21 cellular contexts compared by ENCODE assay signal in genomic region chr12:44589697-44590096, GRCh38.
A peak's percentile ranks its signal among the peaks of the same experiment; 100 is the strongest.
DNase-seq lines count a peak whose midpoint lies in the region; ATAC-seq and TF ChIP-seq lines count a peak whose summit lies in the region.
"Had no signal": no experiment of that assay in that cellular context is flagged by ENCODE, and none has a peak within 500 bp of the region (broad histone marks: within the 10 kb centered on the region; RNA-seq: fewer than 3 reads in every experiment).

No MANE protein-coding gene starts in this region.

- no peak overlapping the region for H3K4me3 Mint-ChIP-seq in activated naive CD4-positive, alpha-beta T cell treated with anti-CD3 and anti-CD28 coated beads for 36 hours
- no peak overlapping the region for H3K4me3 Mint-ChIP-seq in stimulated activated naive CD8-positive, alpha-beta T cell treated with anti-CD3 and anti-CD28 coated beads, Interleukin-15, amount 100 ng/mL, for 72 hours
- H3K4me3 Mint-ChIP-seq: activated CD4-positive, alpha-beta T cell treated with anti-CD3 and anti-CD28 coated beads, Interleukin-2, amount 10 ng/mL, durations not matched to agents 24 days and 14 days; activated naive CD8-positive, alpha-beta T cell treated with anti-CD3 and anti-CD28 coated beads, Interleukin-2, amount 10 ng/mL, durations not matched to agents 7 days and 5 days; CD4-positive, alpha-beta memory T cell had no signal

- peaks cover 0 to 5% of the 10 kb centered on the region in 2 donors for H3K36me3 Mint-ChIP-seq in activated naive CD4-positive, alpha-beta T cell treated with anti-CD3 and anti-CD28 coated beads, Interleukin-2, amount 50 U/mL, for 72 hours
- H3K36me3 Mint-ChIP-seq in activated naive CD4-positive, alpha-beta T cell treated with anti-CD3 and anti-CD28 coated beads for 36 hours (ENCODE audit: low read depth) = peaks cover 13% of the 10 kb centered on the region

- TF ChIP-seq CTCF in choroid plexus epithelial cell (conservative IDR thresholded peaks at IDR 0.05; ENCODE audit: low read depth, low read length) = no peak

- H3K4me1 Mint-ChIP-seq in activated naive CD4-positive, alpha-beta T cell treated with anti-CD3 and anti-CD28 coated beads for 36 hours (ENCODE audit: low read depth) = peaks cover 3% of the 10 kb centered on the region
- peaks cover 14% of the 10 kb centered on the region for H3K4me1 Mint-ChIP-seq in stimulated activated naive CD8-positive, alpha-beta T cell treated with anti-CD3 and anti-CD28 coated beads, Interleukin-15, amount 100 ng/mL, for 72 hours
- H3K4me1 Mint-ChIP-seq: activated CD4-positive, alpha-beta T cell treated with anti-CD3 and anti-CD28 coated beads, Interleukin-2, amount 10 ng/mL, durations not matched to agents 24 days and 14 days had no signal

- CTCF ChIA-PET in activated naive CD4-positive, alpha-beta T cell treated with anti-CD3 and anti-CD28 coated beads for 36 hours (lab: Charles Lee) = no interaction called here

- no peak overlapping the region for H3K4me3 ChIP-seq in choroid plexus epithelial cell (ENCODE audit: low read depth, low read length)
- H3K4me3 ChIP-seq: cardiac muscle cell, esophagus muscularis mucosa, lung, pancreas, uterus had no signal

- H3K27ac Mint-ChIP-seq in activated naive CD4-positive, alpha-beta T cell treated with anti-CD3 and anti-CD28 coated beads, Interleukin-2, amount 50 U/mL, for 72 hours = no peak overlapping the region
- no peak overlapping the region for H3K27ac Mint-ChIP-seq in activated naive CD4-positive, alpha-beta T cell treated with anti-CD3 and anti-CD28 coated beads for 36 hours
- peak overlapping the region in 1 of 2 donors; percentile 75 for H3K27ac Mint-ChIP-seq in stimulated activated naive CD8-positive, alpha-beta T cell treated with anti-CD3 and anti-CD28 coated beads, Interleukin-15, amount 100 ng/mL, for 72 hours
- H3K27ac Mint-ChIP-seq: activated CD4-positive, alpha-beta T cell treated with anti-CD3 and anti-CD28 coated beads, Interleukin-2, amount 10 ng/mL, durations not matched to agents 24 days and 14 days; activated naive CD8-positive, alpha-beta T cell treated with anti-CD3 and anti-CD28 coated beads, Interleukin-2, amount 10 ng/mL, durations not matched to agents 7 days and 5 days had no signal

- ATAC-seq in activated naive CD4-positive, alpha-beta T cell treated with anti-CD3 and anti-CD28 coated beads, Interleukin-2, amount 50 U/mL, for 72 hours = peak; percentile 50 to 71
- peak; percentile 77 for ATAC-seq in stimulated activated naive CD8-positive, alpha-beta T cell treated with anti-CD3 and anti-CD28 coated beads, Interleukin-15, amount 100 ng/mL, for 72 hours
- ATAC-seq in SK-N-SH treated with all-trans-retinoic acid at 6 μM for 48 hours (no peak), HG02852 (IDR thresholded peaks at IDR 0.05; ENCODE audit: unreplicated experiment) (no peak)
- ATAC-seq: pancreas had no signal

- no peak for DNase-seq in activated naive CD4-positive, alpha-beta T cell treated with anti-CD3 and anti-CD28 coated beads, Interleukin-2, amount 50 U/mL, for 72 hours (ENCODE audit: low spot score in 2 of 2)
- no peak for DNase-seq in activated naive CD4-positive, alpha-beta T cell treated with anti-CD3 and anti-CD28 coated beads for 36 hours
- DNase-seq in NCI-H524 treated with DMSO at 0.1 percent for 48 hours (lab: John Stamatoyannopoulos, UW) (peak; percentile 42), choroid plexus epithelial cell (ENCODE audit: low read depth) (peak; percentile 3)
- DNase-seq in stimulated activated naive CD8-positive, alpha-beta T cell treated with anti-CD3 and anti-CD28 coated beads, Interleukin-15, amount 100 ng/mL, for 72 hours = no peak
- no peak for DNase-seq in NK-92 treated with Interleukin-12 subunit alpha and Interleukin-12 subunit beta, amount 100 ng/mL, for 24 hours (lab: John Stamatoyannopoulos, UW)
- DNase-seq: activated CD4-positive, alpha-beta T cell treated with anti-CD3 and anti-CD28 coated beads, Interleukin-2, amount 10 ng/mL, durations not matched to agents 24 days and 14 days; activated naive CD8-positive, alpha-beta T cell treated with anti-CD3 and anti-CD28 coated beads, Interleukin-2, amount 10 ng/mL, durations not matched to agents 7 days and 5 days; activated T-cell treated with anti-CD3 and anti-CD28 coated beads for 4 hours; CD4-positive, alpha-beta memory T cell; HCEC 1CT; NCI-H1092 treated with DMSO at 0.1 percent for 48 hours; NCI-H2227 treated with DMSO at 0.1 percent for 48 hours; pancreas; stimulated activated CD4-positive, alpha-beta T cell treated with anti-CD3 and anti-CD28 coated beads, Interleukin-2, amount 100 ng/mL, for 24 hours; uterus had no signal

- H3K27me3 Mint-ChIP-seq in activated naive CD4-positive, alpha-beta T cell treated with anti-CD3 and anti-CD28 coated beads for 36 hours (ENCODE audit: low read depth) = no peaks in the 10 kb centered on the region
- H3K27me3 Mint-ChIP-seq in stimulated activated naive CD8-positive, alpha-beta T cell treated with anti-CD3 and anti-CD28 coated beads, Interleukin-15, amount 100 ng/mL, for 72 hours = no peaks in the 10 kb centered on the region
- H3K27me3 Mint-ChIP-seq: activated CD4-positive, alpha-beta T cell treated with anti-CD3 and anti-CD28 coated beads, Interleukin-2, amount 10 ng/mL, durations not matched to agents 24 days and 14 days; activated naive CD8-positive, alpha-beta T cell treated with anti-CD3 and anti-CD28 coated beads, Interleukin-2, amount 10 ng/mL, durations not matched to agents 7 days and 5 days; CD4-positive, alpha-beta memory T cell had no signal

- H3K9me3 Mint-ChIP-seq in activated naive CD4-positive, alpha-beta T cell treated with anti-CD3 and anti-CD28 coated beads, Interleukin-2, amount 50 U/mL, for 72 hours = peaks cover 4 to 6% of the 10 kb centered on the region in 2 donors
- H3K9me3 Mint-ChIP-seq in activated naive CD4-positive, alpha-beta T cell treated with anti-CD3 and anti-CD28 coated beads for 36 hours = no peaks in the 10 kb centered on the region
- peaks cover 0 to 6% of the 10 kb centered on the region in 2 donors for H3K9me3 Mint-ChIP-seq in stimulated activated naive CD8-positive, alpha-beta T cell treated with anti-CD3 and anti-CD28 coated beads, Interleukin-15, amount 100 ng/mL, for 72 hours
- H3K9me3 Mint-ChIP-seq: activated CD4-positive, alpha-beta T cell treated with anti-CD3 and anti-CD28 coated beads, Interleukin-2, amount 10 ng/mL, durations not matched to agents 24 days and 14 days had no signal

- intact Hi-C loops in activated naive CD4-positive, alpha-beta T cell treated with anti-CD3 and anti-CD28 coated beads for 36 hours (cut with micrococcal nuclease) = no loop called here

TF ChIP-seq in SK-N-SH treated with all-trans-retinoic acid at 6 μM for 48 hours, 23 proteins besides CTCF, POLR2A, EP300 and RAD21 (continues in another document):
- no peak for TF ChIP-seq PATZ1 (CRISPR knock-in tag; IDR thresholded peaks at IDR 0.05; ENCODE audit: borderline replicate concordance)
- TF ChIP-seq ZC3H10 (CRISPR knock-in tag; IDR thresholded peaks at IDR 0.05) = no peak
- no peak for TF ChIP-seq ISL1 (CRISPR knock-in tag; IDR thresholded peaks at IDR 0.05)
- TF ChIP-seq ARNTL (CRISPR knock-in tag; IDR thresholded peaks at IDR 0.05; ENCODE audit: borderline replicate concordance, low read depth) = no peak
- TF ChIP-seq OSR1 (CRISPR knock-in tag; IDR thresholded peaks at IDR 0.05) = no peak
- TF ChIP-seq CREB5 (CRISPR knock-in tag; IDR thresholded peaks at IDR 0.05; ENCODE audit: low read depth) = no peak
- TF ChIP-seq ZNF565 (CRISPR knock-in tag; conservative IDR thresholded peaks at IDR 0.05; ENCODE audit: low read depth) = no peak
- no peak for TF ChIP-seq POU6F1 (CRISPR knock-in tag; IDR thresholded peaks at IDR 0.05; ENCODE audit: borderline replicate concordance, low read depth)
- no peak for TF ChIP-seq PPARA (CRISPR knock-in tag; IDR thresholded peaks at IDR 0.05; ENCODE audit: borderline replicate concordance)
- TF ChIP-seq CSDC2 (CRISPR knock-in tag; IDR thresholded peaks at IDR 0.05) = no peak
- no peak for TF ChIP-seq ESRRG (CRISPR knock-in tag; IDR thresholded peaks at IDR 0.05)

Comparison
In these comparisons a context has a peak if more than half of its experiments do, and no peak if none do; other contexts are left out.
1. ATAC-seq: peak in activated naive CD4-positive, alpha-beta T cell treated with anti-CD3 and anti-CD28 coated beads, Interleukin-2, amount 50 U/mL, for 72 hours (2 of 2) and stimulated activated naive CD8-positive, alpha-beta T cell treated with anti-CD3 and anti-CD28 coated beads, Interleukin-15, amount 100 ng/mL, for 72 hours (single experiment); none in SK-N-SH treated with all-trans-retinoic acid at 6 μM for 48 hours (single experiment) and HG02852 (single experiment).
2. DNase-seq: peak in NCI-H524 treated with DMSO at 0.1 percent for 48 hours (single experiment) and choroid plexus epithelial cell (single experiment); none in activated naive CD4-positive, alpha-beta T cell treated with anti-CD3 and anti-CD28 coated beads, Interleukin-2, amount 50 U/mL, for 72 hours (0 of 2), activated naive CD4-positive, alpha-beta T cell treated with anti-CD3 and anti-CD28 coated beads for 36 hours (single experiment), stimulated activated naive CD8-positive, alpha-beta T cell treated with anti-CD3 and anti-CD28 coated beads, Interleukin-15, amount 100 ng/mL, for 72 hours (0 of 2) and NK-92 treated with Interleukin-12 subunit alpha and Interleukin-12 subunit beta, amount 100 ng/mL, for 24 hours (single experiment).